In genomic region chr5:93573627-93573974, GRCh38 we compare ENCODE assay signal across 1 cellular context.
A peak's percentile ranks its signal among the peaks of the same experiment; 100 is the strongest.
TF ChIP-seq lines count a peak whose summit lies in the region.

No MANE protein-coding gene starts in this region.

TF ChIP-seq in H1, 55 proteins besides CTCF, POLR2A, EP300 and RAD21 (continued from another document):
- TF ChIP-seq HDAC2 (IDR thresholded peaks at IDR 0.05; ENCODE audit: borderline replicate concordance in 1 of 2, low read depth in 2 of 2, low read length in 2 of 2) (no peak), KDM4A (IDR thresholded peaks at IDR 0.05; ENCODE audit: low read depth, low read length, severe bottlenecking) (no peak), SUZ12 (IDR thresholded peaks at IDR 0.05; ENCODE audit: low read length) (peak; percentile 28; the same call in 1 of the 2 replicates), CHD1 (IDR thresholded peaks at IDR 0.05; ENCODE audit: low read depth, low read length) (no peak), GTF2F1 (IDR thresholded peaks at IDR 0.05; ENCODE audit: borderline replicate concordance, low read depth, low read length) (no peak), KDM1A (IDR thresholded peaks at IDR 0.05; ENCODE audit: borderline replicate concordance, low read length) (no peak)
